Comparison of ENCODE assay signal across 1 cellular context in the genomic region with DNA sequence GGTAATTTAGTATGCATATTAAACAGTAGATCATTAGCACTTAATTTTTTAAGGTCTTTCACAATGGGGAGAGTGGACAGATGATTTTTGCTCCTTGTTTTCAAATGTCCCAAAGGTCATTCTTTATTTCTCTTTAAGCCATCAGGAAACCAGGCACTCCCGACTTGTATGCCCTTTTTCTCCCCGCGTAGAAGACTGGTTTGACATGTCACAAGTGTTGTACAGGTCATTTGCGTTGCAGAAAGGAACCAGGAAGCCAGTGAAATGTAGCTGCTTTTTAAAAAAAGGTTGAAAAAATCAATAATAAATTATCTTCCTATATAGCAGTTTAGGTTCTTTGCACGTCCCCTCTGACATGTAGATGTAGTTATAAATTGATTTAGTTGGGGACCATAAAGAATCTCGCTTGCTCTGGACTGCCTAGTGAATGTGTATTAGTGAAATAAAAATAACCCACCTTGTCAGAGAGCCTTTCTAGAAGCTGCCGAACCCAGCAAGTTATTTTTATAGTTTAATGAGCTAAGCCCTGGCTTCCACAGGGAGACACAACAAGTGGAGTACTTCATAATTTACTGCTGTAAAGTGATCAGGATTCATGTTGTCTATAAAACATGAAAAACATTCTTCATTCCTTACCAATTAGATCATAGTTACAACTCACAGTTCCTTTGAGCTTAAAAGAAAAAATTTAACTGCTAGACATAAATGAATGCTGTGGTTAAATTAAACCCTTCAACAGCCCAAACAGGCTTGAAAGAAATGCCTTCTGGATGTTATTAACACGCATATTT.
A peak's percentile ranks its signal among the peaks of the same experiment; 100 is the strongest.
TF ChIP-seq lines count a peak whose summit lies in the region.

No MANE protein-coding gene starts in this region.

TF ChIP-seq in HEK293, 187 proteins besides CTCF, POLR2A, EP300 and RAD21 (continued from another document and continues in another):
- TF ChIP-seq, protein P1, sequence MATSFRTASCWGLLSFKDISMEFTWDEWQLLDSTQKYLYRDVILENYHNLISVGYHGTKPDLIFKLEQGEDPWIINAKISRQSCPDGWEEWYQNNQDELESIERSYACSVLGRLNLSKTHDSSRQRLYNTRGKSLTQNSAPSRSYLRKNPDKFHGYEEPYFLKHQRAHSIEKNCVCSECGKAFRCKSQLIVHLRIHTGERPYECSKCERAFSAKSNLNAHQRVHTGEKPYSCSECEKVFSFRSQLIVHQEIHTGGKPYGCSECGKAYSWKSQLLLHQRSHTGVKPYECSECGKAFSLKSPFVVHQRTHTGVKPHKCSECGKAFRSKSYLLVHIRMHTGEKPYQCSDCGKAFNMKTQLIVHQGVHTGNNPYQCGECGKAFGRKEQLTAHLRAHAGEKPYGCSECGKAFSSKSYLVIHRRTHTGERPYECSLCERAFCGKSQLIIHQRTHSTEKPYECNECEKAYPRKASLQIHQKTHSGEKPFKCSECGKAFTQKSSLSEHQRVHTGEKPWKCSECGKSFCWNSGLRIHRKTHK (tag by site-specific recombination; IDR thresholded peaks at IDR 0.05) = no peak
- TF ChIP-seq ZNF404 (tag by site-specific recombination; IDR thresholded peaks at IDR 0.05) = no peak
- TF ChIP-seq, protein P2, sequence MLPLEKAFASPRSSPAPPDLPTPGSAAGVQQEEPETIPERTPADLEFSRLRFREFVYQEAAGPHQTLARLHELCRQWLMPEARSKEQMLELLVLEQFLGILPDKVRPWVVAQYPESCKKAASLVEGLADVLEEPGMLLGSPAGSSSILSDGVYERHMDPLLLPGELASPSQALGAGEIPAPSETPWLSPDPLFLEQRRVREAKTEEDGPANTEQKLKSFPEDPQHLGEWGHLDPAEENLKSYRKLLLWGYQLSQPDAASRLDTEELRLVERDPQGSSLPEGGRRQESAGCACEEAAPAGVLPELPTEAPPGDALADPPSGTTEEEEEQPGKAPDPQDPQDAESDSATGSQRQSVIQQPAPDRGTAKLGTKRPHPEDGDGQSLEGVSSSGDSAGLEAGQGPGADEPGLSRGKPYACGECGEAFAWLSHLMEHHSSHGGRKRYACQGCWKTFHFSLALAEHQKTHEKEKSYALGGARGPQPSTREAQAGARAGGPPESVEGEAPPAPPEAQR (tag by site-specific recombination; IDR thresholded peaks at IDR 0.05) = no peak
- peak; percentile 86 for TF ChIP-seq WT1 (tag by site-specific recombination; IDR thresholded peaks at IDR 0.05)
- TF ChIP-seq, protein P3, sequence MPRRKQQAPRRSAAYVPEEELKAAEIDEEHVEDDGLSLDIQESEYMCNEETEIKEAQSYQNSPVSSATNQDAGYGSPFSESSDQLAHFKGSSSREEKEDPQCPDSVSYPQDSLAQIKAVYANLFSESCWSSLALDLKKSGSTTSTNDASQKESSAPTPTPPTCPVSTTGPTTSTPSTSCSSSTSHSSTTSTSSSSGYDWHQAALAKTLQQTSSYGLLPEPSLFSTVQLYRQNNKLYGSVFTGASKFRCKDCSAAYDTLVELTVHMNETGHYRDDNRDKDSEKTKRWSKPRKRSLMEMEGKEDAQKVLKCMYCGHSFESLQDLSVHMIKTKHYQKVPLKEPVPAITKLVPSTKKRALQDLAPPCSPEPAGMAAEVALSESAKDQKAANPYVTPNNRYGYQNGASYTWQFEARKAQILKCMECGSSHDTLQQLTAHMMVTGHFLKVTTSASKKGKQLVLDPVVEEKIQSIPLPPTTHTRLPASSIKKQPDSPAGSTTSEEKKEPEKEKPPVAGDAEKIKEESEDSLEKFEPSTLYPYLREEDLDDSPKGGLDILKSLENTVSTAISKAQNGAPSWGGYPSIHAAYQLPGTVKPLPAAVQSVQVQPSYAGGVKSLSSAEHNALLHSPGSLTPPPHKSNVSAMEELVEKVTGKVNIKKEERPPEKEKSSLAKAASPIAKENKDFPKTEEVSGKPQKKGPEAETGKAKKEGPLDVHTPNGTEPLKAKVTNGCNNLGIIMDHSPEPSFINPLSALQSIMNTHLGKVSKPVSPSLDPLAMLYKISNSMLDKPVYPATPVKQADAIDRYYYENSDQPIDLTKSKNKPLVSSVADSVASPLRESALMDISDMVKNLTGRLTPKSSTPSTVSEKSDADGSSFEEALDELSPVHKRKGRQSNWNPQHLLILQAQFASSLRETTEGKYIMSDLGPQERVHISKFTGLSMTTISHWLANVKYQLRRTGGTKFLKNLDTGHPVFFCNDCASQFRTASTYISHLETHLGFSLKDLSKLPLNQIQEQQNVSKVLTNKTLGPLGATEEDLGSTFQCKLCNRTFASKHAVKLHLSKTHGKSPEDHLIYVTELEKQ (tag by site-specific recombination; IDR thresholded peaks at IDR 0.05; ENCODE audit: borderline replicate concordance) = peak; percentile 80
- TF ChIP-seq ZFHX2 (tag by site-specific recombination; conservative IDR thresholded peaks at IDR 0.05) = no peak
- no peak for TF ChIP-seq ZNF776 (tag by site-specific recombination; IDR thresholded peaks at IDR 0.05; ENCODE audit: borderline replicate concordance)
- TF ChIP-seq MEIS1 (CRISPR knock-in tag; IDR thresholded peaks at IDR 0.05; ENCODE audit: borderline replicate concordance) = 0 out of 2 replicates have a peak, but pooled peaks have one; percentile 44
- TF ChIP-seq, protein P4, sequence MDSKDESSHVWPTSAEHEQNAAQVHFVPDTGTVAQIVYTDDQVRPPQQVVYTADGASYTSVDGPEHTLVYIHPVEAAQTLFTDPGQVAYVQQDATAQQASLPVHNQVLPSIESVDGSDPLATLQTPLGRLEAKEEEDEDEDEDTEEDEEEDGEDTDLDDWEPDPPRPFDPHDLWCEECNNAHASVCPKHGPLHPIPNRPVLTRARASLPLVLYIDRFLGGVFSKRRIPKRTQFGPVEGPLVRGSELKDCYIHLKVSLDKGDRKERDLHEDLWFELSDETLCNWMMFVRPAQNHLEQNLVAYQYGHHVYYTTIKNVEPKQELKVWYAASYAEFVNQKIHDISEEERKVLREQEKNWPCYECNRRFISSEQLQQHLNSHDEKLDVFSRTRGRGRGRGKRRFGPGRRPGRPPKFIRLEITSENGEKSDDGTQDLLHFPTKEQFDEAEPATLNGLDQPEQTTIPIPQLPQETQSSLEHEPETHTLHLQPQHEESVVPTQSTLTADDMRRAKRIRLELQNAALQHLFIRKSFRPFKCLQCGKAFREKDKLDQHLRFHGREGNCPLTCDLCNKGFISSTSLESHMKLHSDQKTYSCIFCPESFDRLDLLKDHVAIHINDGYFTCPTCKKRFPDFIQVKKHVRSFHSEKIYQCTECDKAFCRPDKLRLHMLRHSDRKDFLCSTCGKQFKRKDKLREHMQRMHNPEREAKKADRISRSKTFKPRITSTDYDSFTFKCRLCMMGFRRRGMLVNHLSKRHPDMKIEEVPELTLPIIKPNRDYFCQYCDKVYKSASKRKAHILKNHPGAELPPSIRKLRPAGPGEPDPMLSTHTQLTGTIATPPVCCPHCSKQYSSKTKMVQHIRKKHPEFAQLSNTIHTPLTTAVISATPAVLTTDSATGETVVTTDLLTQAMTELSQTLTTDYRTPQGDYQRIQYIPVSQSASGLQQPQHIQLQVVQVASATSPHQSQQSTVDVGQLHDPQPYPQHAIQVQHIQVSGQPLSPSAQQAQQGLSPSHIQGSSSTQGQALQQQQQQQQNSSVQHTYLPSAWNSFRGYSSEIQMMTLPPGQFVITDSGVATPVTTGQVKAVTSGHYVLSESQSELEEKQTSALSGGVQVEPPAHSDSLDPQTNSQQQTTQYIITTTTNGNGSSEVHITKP (tag by site-specific recombination; IDR thresholded peaks at IDR 0.05) = peak; percentile 38; the same call in 1 of the 2 replicates
- TF ChIP-seq, protein P5, sequence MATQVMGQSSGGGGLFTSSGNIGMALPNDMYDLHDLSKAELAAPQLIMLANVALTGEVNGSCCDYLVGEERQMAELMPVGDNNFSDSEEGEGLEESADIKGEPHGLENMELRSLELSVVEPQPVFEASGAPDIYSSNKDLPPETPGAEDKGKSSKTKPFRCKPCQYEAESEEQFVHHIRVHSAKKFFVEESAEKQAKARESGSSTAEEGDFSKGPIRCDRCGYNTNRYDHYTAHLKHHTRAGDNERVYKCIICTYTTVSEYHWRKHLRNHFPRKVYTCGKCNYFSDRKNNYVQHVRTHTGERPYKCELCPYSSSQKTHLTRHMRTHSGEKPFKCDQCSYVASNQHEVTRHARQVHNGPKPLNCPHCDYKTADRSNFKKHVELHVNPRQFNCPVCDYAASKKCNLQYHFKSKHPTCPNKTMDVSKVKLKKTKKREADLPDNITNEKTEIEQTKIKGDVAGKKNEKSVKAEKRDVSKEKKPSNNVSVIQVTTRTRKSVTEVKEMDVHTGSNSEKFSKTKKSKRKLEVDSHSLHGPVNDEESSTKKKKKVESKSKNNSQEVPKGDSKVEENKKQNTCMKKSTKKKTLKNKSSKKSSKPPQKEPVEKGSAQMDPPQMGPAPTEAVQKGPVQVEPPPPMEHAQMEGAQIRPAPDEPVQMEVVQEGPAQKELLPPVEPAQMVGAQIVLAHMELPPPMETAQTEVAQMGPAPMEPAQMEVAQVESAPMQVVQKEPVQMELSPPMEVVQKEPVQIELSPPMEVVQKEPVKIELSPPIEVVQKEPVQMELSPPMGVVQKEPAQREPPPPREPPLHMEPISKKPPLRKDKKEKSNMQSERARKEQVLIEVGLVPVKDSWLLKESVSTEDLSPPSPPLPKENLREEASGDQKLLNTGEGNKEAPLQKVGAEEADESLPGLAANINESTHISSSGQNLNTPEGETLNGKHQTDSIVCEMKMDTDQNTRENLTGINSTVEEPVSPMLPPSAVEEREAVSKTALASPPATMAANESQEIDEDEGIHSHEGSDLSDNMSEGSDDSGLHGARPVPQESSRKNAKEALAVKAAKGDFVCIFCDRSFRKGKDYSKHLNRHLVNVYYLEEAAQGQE (tag by site-specific recombination; IDR thresholded peaks at IDR 0.05) = no peak
- no peak for TF ChIP-seq YY2 (tag by site-specific recombination; IDR thresholded peaks at IDR 0.05)
- no peak for TF ChIP-seq PRDM1 (tag by site-specific recombination; IDR thresholded peaks at IDR 0.05)
- TF ChIP-seq ZNF266 (tag by site-specific recombination; IDR thresholded peaks at IDR 0.05; ENCODE audit: low read depth) = peak; percentile 86
- TF ChIP-seq ZNF677 (tag by site-specific recombination; IDR thresholded peaks at IDR 0.05) = no peak
- TF ChIP-seq ZNF560 (tag by site-specific recombination; IDR thresholded peaks at IDR 0.05; ENCODE audit: borderline replicate concordance) = no peak
- no peak for TF ChIP-seq ZNF175 (tag by site-specific recombination; IDR thresholded peaks at IDR 0.05)
- TF ChIP-seq, protein P6, sequence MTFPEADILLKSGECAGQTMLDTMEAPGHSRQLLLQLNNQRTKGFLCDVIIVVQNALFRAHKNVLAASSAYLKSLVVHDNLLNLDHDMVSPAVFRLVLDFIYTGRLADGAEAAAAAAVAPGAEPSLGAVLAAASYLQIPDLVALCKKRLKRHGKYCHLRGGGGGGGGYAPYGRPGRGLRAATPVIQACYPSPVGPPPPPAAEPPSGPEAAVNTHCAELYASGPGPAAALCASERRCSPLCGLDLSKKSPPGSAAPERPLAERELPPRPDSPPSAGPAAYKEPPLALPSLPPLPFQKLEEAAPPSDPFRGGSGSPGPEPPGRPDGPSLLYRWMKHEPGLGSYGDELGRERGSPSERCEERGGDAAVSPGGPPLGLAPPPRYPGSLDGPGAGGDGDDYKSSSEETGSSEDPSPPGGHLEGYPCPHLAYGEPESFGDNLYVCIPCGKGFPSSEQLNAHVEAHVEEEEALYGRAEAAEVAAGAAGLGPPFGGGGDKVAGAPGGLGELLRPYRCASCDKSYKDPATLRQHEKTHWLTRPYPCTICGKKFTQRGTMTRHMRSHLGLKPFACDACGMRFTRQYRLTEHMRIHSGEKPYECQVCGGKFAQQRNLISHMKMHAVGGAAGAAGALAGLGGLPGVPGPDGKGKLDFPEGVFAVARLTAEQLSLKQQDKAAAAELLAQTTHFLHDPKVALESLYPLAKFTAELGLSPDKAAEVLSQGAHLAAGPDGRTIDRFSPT (tag by site-specific recombination; IDR thresholded peaks at IDR 0.05) = peak; percentile 93
- TF ChIP-seq, protein P7, sequence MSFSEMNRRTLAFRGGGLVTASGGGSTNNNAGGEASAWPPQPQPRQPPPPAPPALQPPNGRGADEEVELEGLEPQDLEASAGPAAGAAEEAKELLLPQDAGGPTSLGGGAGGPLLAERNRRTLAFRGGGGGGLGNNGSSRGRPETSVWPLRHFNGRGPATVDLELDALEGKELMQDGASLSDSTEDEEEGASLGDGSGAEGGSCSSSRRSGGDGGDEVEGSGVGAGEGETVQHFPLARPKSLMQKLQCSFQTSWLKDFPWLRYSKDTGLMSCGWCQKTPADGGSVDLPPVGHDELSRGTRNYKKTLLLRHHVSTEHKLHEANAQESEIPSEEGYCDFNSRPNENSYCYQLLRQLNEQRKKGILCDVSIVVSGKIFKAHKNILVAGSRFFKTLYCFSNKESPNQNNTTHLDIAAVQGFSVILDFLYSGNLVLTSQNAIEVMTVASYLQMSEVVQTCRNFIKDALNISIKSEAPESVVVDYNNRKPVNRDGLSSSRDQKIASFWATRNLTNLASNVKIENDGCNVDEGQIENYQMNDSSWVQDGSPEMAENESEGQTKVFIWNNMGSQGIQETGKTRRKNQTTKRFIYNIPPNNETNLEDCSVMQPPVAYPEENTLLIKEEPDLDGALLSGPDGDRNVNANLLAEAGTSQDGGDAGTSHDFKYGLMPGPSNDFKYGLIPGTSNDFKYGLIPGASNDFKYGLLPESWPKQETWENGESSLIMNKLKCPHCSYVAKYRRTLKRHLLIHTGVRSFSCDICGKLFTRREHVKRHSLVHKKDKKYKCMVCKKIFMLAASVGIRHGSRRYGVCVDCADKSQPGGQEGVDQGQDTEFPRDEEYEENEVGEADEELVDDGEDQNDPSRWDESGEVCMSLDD (tag by site-specific recombination; IDR thresholded peaks at IDR 0.05) = no peak
- TF ChIP-seq ZNF394 (tag by site-specific recombination; IDR thresholded peaks at IDR 0.05; ENCODE audit: borderline replicate concordance) = peak; percentile 79; the same call in 1 of the 2 replicates
- TF ChIP-seq, protein P8, sequence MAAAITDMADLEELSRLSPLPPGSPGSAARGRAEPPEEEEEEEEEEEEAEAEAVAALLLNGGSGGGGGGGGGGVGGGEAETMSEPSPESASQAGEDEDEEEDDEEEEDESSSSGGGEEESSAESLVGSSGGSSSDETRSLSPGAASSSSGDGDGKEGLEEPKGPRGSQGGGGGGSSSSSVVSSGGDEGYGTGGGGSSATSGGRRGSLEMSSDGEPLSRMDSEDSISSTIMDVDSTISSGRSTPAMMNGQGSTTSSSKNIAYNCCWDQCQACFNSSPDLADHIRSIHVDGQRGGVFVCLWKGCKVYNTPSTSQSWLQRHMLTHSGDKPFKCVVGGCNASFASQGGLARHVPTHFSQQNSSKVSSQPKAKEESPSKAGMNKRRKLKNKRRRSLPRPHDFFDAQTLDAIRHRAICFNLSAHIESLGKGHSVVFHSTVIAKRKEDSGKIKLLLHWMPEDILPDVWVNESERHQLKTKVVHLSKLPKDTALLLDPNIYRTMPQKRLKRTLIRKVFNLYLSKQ (tag by site-specific recombination; IDR thresholded peaks at IDR 0.05; ENCODE audit: borderline replicate concordance) = no peak
- no peak for TF ChIP-seq GLI4 (tag by site-specific recombination; IDR thresholded peaks at IDR 0.05)
- TF ChIP-seq KLF8 (tag by site-specific recombination; IDR thresholded peaks at IDR 0.05) = peak; percentile 57
- TF ChIP-seq GLIS1 (tag by site-specific recombination; IDR thresholded peaks at IDR 0.05) = peak; percentile 71
- TF ChIP-seq SP2 (tag by site-specific recombination; IDR thresholded peaks at IDR 0.05) = peak; percentile 24; the same call in 1 of the 2 replicates
- TF ChIP-seq ZNF561 (tag by site-specific recombination; IDR thresholded peaks at IDR 0.05; ENCODE audit: borderline replicate concordance) = no peak; the same call in 1 of the 2 replicates
- TF ChIP-seq, protein P9, sequence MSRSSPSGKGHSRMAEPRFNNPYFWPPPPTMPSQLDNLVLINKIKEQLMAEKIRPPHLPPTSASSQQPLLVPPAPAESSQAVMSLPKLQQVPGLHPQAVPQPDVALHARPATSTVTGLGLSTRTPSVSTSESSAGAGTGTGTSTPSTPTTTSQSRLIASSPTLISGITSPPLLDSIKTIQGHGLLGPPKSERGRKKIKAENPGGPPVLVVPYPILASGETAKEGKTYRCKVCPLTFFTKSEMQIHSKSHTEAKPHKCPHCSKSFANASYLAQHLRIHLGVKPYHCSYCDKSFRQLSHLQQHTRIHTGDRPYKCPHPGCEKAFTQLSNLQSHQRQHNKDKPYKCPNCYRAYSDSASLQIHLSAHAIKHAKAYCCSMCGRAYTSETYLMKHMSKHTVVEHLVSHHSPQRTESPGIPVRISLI (tag by site-specific recombination; IDR thresholded peaks at IDR 0.05) = peak; percentile 99
- TF ChIP-seq ZNF24 (tag by site-specific recombination; IDR thresholded peaks at IDR 0.05) = peak; percentile 91
